Comparison of ENCODE assay signal across 36 cellular contexts in the genomic region with DNA sequence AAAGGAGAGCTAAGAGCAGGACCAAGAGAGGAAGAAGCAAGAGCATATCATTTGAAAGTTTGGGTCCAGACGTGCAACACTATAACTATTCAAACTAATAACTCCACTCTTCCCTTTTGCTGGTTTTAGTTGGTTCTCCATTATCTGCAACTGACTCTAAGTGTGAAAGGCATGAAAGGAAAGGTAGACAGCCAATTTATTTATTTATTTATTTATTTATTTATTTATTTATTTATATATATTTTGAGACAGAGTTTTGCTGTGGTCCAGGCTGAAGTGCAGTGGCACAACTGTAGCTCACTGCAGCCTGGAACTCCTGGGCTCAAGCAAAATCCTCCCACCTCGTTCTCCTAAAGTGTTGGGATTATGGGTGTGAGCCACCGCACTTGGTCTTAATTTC.
"Had no signal": no experiment of that assay in that cellular context is flagged by ENCODE, and none has a peak within 500 bp of the region (broad histone marks: within the 10 kb centered on the region; RNA-seq: fewer than 3 reads in every experiment).

No MANE protein-coding gene starts in this region.

- H3K9me3 ChIP-seq: adrenal gland, body of pancreas had no signal

- H3K4me3 ChIP-seq: adrenal gland, body of pancreas, cardiac muscle cell had no signal

- DNase-seq: activated CD4-positive, alpha-beta memory T cell treated with anti-CD3 and anti-CD28 coated beads for 36 hours; activated CD4-positive, alpha-beta T cell treated with anti-CD3 and anti-CD28 coated beads for 1 hour; activated CD4-positive, alpha-beta T cell treated with anti-CD3 and anti-CD28 coated beads for 36 hours; activated CD4-positive, alpha-beta T cell treated with anti-CD3 and anti-CD28 coated beads, Interleukin-2, amount 10 ng/mL, durations not matched to agents 24 days and 14 days; activated CD4-positive, alpha-beta T cell treated with anti-CD3 and anti-CD28 coated beads, Interleukin-2, amount 50 U/mL, for 1 hour; activated CD4-positive, alpha-beta T cell treated with anti-CD3 and anti-CD28 coated beads, Interleukin-2, amount 50 U/mL, for 4 hours; activated CD4-positive, CD25-positive, alpha-beta regulatory T cell; activated CD8-positive, alpha-beta memory T cell treated with anti-CD3 and anti-CD28 coated beads, Interleukin-2, amount 50 U/mL, for 4 hours; activated CD8-positive, alpha-beta T cell treated with anti-CD3 and anti-CD28 coated beads for 36 hours; activated effector memory CD4-positive, alpha-beta T cell treated with anti-CD3 and anti-CD28 coated beads, Interleukin-2, amount 50 U/mL, for 16 hours; activated gamma-delta T cell treated with Interleukin-2 at 50 U/mL for 16 hours; activated naive CD4-positive, alpha-beta T cell; activated naive CD4-positive, alpha-beta T cell treated with anti-CD3 and anti-CD28 coated beads for 36 hours; activated naive CD4-positive, alpha-beta T cell treated with anti-CD3 and anti-CD28 coated beads, Interleukin-2, amount 50 U/mL, for 16 hours; activated naive CD8-positive, alpha-beta T cell treated with anti-CD3 and anti-CD28 coated beads for 36 hours; activated T-cell treated with anti-CD3 and anti-CD28 coated beads for 4 hours; activated T-cell treated with anti-CD3 and anti-CD28 coated beads, Interleukin-2, amount 50 U/mL, for 1 hour; activated T-cell treated with anti-CD3 and anti-CD28 coated beads, Interleukin-2, amount 50 U/mL, for 4 hours; activated T-cell treated with anti-CD3 and anti-CD28 coated beads, Interleukin-2, amount 50 U/mL, for 72 hours; adrenal gland; amniotic stem cell; body of pancreas; brain microvascular endothelial cell; caudate nucleus; cerebellar nuclear complex; T-helper 2 cell; T-helper 9 cell; WERI-Rb-1 had no signal

- FAIRE-seq: astrocyte, bronchial epithelial cell, TTC549 had no signal

- ATAC-seq: activated CD4-positive, alpha-beta T cell treated with anti-CD3 and anti-CD28 coated beads for 36 hours; activated CD4-positive, CD25-positive, alpha-beta regulatory T cell treated with anti-CD3 and anti-CD28 coated beads, Interleukin-2, amount 50 U/mL, for 24 hours; activated CD8-positive, alpha-beta T cell treated with anti-CD3 and anti-CD28 coated beads for 36 hours; activated naive CD4-positive, alpha-beta T cell treated with anti-CD3 and anti-CD28 coated beads, Interleukin-2, amount 50 U/mL, for 72 hours; activated T-cell treated with anti-CD3 and anti-CD28 coated beads, Interleukin-2, amount 50 U/mL, for 4 hours; activated T-cell treated with anti-CD3 and anti-CD28 coated beads, Interleukin-2, amount 50 U/mL, for 72 hours; activated T-helper 17 cell treated with anti-CD3 and anti-CD28 coated beads, Interleukin-2, amount 50 U/mL, for 72 hours; body of pancreas; WTC11 had no signal

- H3K27me3 ChIP-seq: adrenal gland, body of pancreas, brain microvascular endothelial cell, cardiac muscle cell had no signal

- H3K27ac ChIP-seq: adrenal gland, body of pancreas, brain microvascular endothelial cell, cardiac muscle cell, WERI-Rb-1 had no signal

- H3K4me1 ChIP-seq: adrenal gland had no signal

- H3K36me3 ChIP-seq: adrenal gland, brain microvascular endothelial cell, cardiac muscle cell, WERI-Rb-1 had no signal
